1 cellular context compared by ENCODE assay signal in genomic region chr1:203426870-203427269, GRCh38.
TF ChIP-seq lines count a peak whose summit lies in the region.

No MANE protein-coding gene starts in this region.

TF ChIP-seq in IMR-90, 13 proteins besides CTCF, POLR2A, EP300 and RAD21 (continued from another document):
- TF ChIP-seq FOS (IDR thresholded peaks at IDR 0.05; ENCODE audit: low read depth, low read length) (no peak), CHD1 (IDR thresholded peaks at IDR 0.05; ENCODE audit: low read depth, low read length) (no peak), MXI1 (IDR thresholded peaks at IDR 0.05; ENCODE audit: borderline replicate concordance, low read depth, low read length) (no peak), MAFK (IDR thresholded peaks at IDR 0.05; ENCODE audit: low read depth, low read length) (no peak)
